In genomic region chr19:33373701-33374405, GRCh38 we compare ENCODE assay signal across 8 cellular contexts. TPM values are rescaled to one million over a fixed set of nuclear protein-coding genes. Genes with fewer than 3 reads are reported as not detected.
A peak's percentile ranks its signal among the peaks of the same experiment; 100 is the strongest.
DNase-seq lines count a peak whose midpoint lies in the region; ATAC-seq and TF ChIP-seq lines count a peak whose summit lies in the region.

Gene CEBPG (plus strand): TSS chr19:33373709. CDS start chr19:33379240, 5,531 bp downstream.

- TF ChIP-seq CTCF in GM12875 (IDR thresholded peaks at IDR 0.05; ENCODE audit: borderline replicate concordance, insufficient read depth, low read depth, low read length) (peak; percentile 24; the same call in 1 of the 2 replicates), NB4 (IDR thresholded peaks at IDR 0.05; ENCODE audit: low read depth, low read length) (no peak)

- no peak for DNase-seq in A172 (ENCODE audit: low spot score)
- DNase-seq in NB4 (ENCODE audit: low read depth) = peak; percentile 57
- DNase-seq in activated CD4-positive, alpha-beta T cell treated with anti-CD3 and anti-CD28 coated beads for 48 hours = peak; percentile 65
- peak; percentile 52 to 56 (median 54) for DNase-seq in effector memory CD8-positive, alpha-beta T cell
- no peak for DNase-seq in mesenteric fat pad (ENCODE audit: low spot score)
- no peak for DNase-seq in stimulated activated naive B cell treated with anti-CD40 and anti-IgM and Interleukin-4, amounts not matched to agents 10 μg/mL and 1 μg/mL and 100 μg/mL, for 72 hours

- H3K4me3 ChIP-seq in GM12875 (ENCODE audit: low read depth, low read length) (peak within 1 kb of the TSS; percentile 86), NB4 (ENCODE audit: low read depth, low read length) (peak within 1 kb of the TSS; percentile 95)

- peaks cover 33 to 40% of the 10 kb centered on the region in 2 donors for H3K4me1 Mint-ChIP-seq in effector memory CD8-positive, alpha-beta T cell (ENCODE audit: low read depth in 2 of 2)
- peaks cover 24 to 45% of the 10 kb centered on the region in 2 donors for H3K4me1 Mint-ChIP-seq in stimulated activated naive B cell treated with anti-CD40 and anti-IgM and Interleukin-4, amounts not matched to agents 10 μg/mL and 1 μg/mL and 100 μg/mL, for 72 hours

- peak within 1 kb of the TSS; percentile 82 to 87 for H3K4me3 Mint-ChIP-seq in effector memory CD8-positive, alpha-beta T cell
- peak within 1 kb of the TSS; percentile 83 to 91 for H3K4me3 Mint-ChIP-seq in stimulated activated naive B cell treated with anti-CD40 and anti-IgM and Interleukin-4, amounts not matched to agents 10 μg/mL and 1 μg/mL and 100 μg/mL, for 72 hours

- H3K36me3 Mint-ChIP-seq in effector memory CD8-positive, alpha-beta T cell (ENCODE audit: insufficient read depth) = peaks cover 15% of the 10 kb centered on the region
- peaks cover 4 to 20% of the 10 kb centered on the region in 2 donors for H3K36me3 Mint-ChIP-seq in stimulated activated naive B cell treated with anti-CD40 and anti-IgM and Interleukin-4, amounts not matched to agents 10 μg/mL and 1 μg/mL and 100 μg/mL, for 72 hours

- ATAC-seq in HG02623 (IDR thresholded peaks at IDR 0.05; ENCODE audit: unreplicated experiment) = peak; percentile 39
- peak; percentile 52 for ATAC-seq in effector memory CD8-positive, alpha-beta T cell (replicated peaks)
- peak; percentile 61 to 69 for ATAC-seq in stimulated activated naive B cell treated with anti-CD40 and anti-IgM and Interleukin-4, amounts not matched to agents 10 μg/mL and 1 μg/mL and 100 μg/mL, for 72 hours (replicated peaks)

- H3K27me3 Mint-ChIP-seq in effector memory CD8-positive, alpha-beta T cell = no peaks in the 10 kb centered on the region
- no peaks in the 10 kb centered on the region for H3K27me3 Mint-ChIP-seq in stimulated activated naive B cell treated with anti-CD40 and anti-IgM and Interleukin-4, amounts not matched to agents 10 μg/mL and 1 μg/mL and 100 μg/mL, for 72 hours

- peak within 1 kb of the TSS; percentile 74 to 86 for H3K27ac Mint-ChIP-seq in effector memory CD8-positive, alpha-beta T cell
- H3K27ac Mint-ChIP-seq in stimulated activated naive B cell treated with anti-CD40 and anti-IgM and Interleukin-4, amounts not matched to agents 10 μg/mL and 1 μg/mL and 100 μg/mL, for 72 hours = peak within 1 kb of the TSS; percentile 88

- H3K9me3 Mint-ChIP-seq in effector memory CD8-positive, alpha-beta T cell = no peaks in the 10 kb centered on the region
- H3K9me3 Mint-ChIP-seq in stimulated activated naive B cell treated with anti-CD40 and anti-IgM and Interleukin-4, amounts not matched to agents 10 μg/mL and 1 μg/mL and 100 μg/mL, for 72 hours = no peaks in the 10 kb centered on the region

- peak; percentile 63 for TF ChIP-seq POLR2A in NB4 (IDR thresholded peaks at IDR 0.05; ENCODE audit: extremely low read depth, insufficient read length)

RNA-seq across cellular contexts. Expression of gene CEBPG, which starts in this region (rescaled TPM):
- total RNA-seq in A172 (2014; rRNA removed; shearing (Covaris generic)) = 31.6 and 33.1 TPM in 2 replicates
- total RNA-seq in mesenteric fat pad = 33.0 TPM

Comparison
In these comparisons a context has a peak if more than half of its experiments do, and no peak if none do; other contexts are left out.
1. DNase-seq: peak in NB4 (single experiment), activated CD4-positive, alpha-beta T cell treated with anti-CD3 and anti-CD28 coated beads for 48 hours (single experiment) and effector memory CD8-positive, alpha-beta T cell (3 of 3); none in A172 (single experiment), mesenteric fat pad (single experiment) and stimulated activated naive B cell treated with anti-CD40 and anti-IgM and Interleukin-4, amounts not matched to agents 10 μg/mL and 1 μg/mL and 100 μg/mL, for 72 hours (single experiment).
2. Peak in every context shown above with its lines, with median percentiles within 50 percentile points of each other: ATAC-seq.